In the genomic region with DNA sequence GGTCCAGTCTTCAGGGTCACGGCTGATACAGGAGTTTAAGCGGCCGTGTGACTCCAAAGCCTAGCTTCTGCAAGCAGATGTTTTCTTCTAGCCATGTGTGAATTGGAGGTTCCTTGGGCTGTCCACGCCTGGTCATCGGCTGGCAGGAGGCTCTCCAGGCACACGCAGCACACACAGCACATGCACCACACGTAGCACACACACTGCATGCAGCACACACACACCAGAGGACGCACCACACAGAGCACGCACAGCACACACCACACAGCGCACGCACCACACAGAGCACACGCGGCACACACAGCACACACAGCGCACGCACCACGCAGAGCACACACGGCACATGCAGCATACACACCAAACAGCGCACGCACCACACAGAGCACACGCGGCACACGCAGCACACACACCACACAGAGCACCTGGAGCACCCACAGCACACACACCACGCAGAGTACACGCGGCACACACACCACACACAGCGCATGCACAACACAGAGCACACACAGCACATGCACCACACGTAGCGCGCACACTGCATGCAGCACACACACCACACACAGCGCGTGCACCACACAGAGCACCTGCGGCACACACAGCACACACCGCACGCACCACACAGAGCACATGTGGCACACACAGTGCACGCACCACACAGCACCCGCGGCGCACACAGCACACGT, we compare ENCODE assay signal across 16 cellular contexts.
DNase-seq lines count a peak whose midpoint lies in the region; ATAC-seq and TF ChIP-seq lines count a peak whose summit lies in the region.
"Had no signal": no experiment of that assay in that cellular context is flagged by ENCODE, and none has a peak within 500 bp of the region (broad histone marks: within the 10 kb centered on the region; RNA-seq: fewer than 3 reads in every experiment).

No MANE protein-coding gene starts in this region.

- DNase-seq in SK-N-SH (no peak), esophagus squamous epithelium (lab: John Stamatoyannopoulos, UW) (no peak), transverse colon (no peak), omental fat pad (ENCODE audit: low spot score) (no peak), brain microvascular endothelial cell (no peak), NCI-H2227 treated with DMSO at 0.1 percent for 48 hours (lab: John Stamatoyannopoulos, UW) (no peak)
- DNase-seq: 8988T; activated naive CD8-positive, alpha-beta T cell treated with anti-CD3 and anti-CD28 coated beads for 36 hours; CD4-positive, CD25-positive, alpha-beta regulatory T cell; cortex of kidney; NCI-H1694 treated with DMSO at 0.1 percent for 48 hours; NCI-H526 treated with DMSO at 0.1 percent for 48 hours; thyroid gland had no signal

- H3F3A ChIP-seq in SK-N-SH (replicated peaks; ENCODE audit: insufficient read depth) = peaks cover 11% of the 10 kb centered on the region

- CTCF ChIA-PET in SK-N-SH (lab: Yijun Ruan, JAX) = interaction anchor here (1.0 to 1.7 kb wide), 3 partner anchors 10 to 45 kb away, joined by 4 to 6 read pairs (median 4); no protein-coding TSS in a partner anchor

- H3K4me2 ChIP-seq in SK-N-SH (no peak overlapping the region), parathyroid adenoma (ENCODE audit: low read length) (peak overlapping the region; percentile 50)

- H3K27ac ChIP-seq in SK-N-SH (ENCODE audit: low read depth in 2 of 2, low read length in 1 of 2) (no peak overlapping the region; a peak in 1 of 4 replicates), esophagus squamous epithelium (peak overlapping the region; percentile 87 to 97 (median 89)), parathyroid adenoma (no peak overlapping the region), transverse colon (peak overlapping the region; percentile 27 to 75 (median 68)), brain microvascular endothelial cell (no peak overlapping the region)
- H3K27ac ChIP-seq: neutrophil, thyroid gland had no signal

- H3K9ac ChIP-seq in SK-N-SH (no peak overlapping the region), parathyroid adenoma (no peak overlapping the region)

- H3K4me1 ChIP-seq in SK-N-SH (ENCODE audit: control insufficient read depth in 1 of 2, insufficient read depth in 2 of 2, low read depth in 1 of 2, low read length in 1 of 2) (peaks cover 0 to 23% of the 10 kb centered on the region in 2 experiments; a peak in 1 of 4 replicates), esophagus squamous epithelium (peaks cover 44 to 100% (median 88%) of the 10 kb centered on the region in 3 donors), parathyroid adenoma (peaks cover 6% of the 10 kb centered on the region), transverse colon (peaks cover 12 to 37% (median 21%) of the 10 kb centered on the region in 4 donors)

- H3K9me2 ChIP-seq in SK-N-SH = no peaks in the 10 kb centered on the region

- no peak overlapping the region for H2AFZ ChIP-seq in SK-N-SH (ENCODE audit: low read depth)
- no peak overlapping the region for H2AFZ ChIP-seq in parathyroid adenoma

- no peak for TF ChIP-seq RAD21 in SK-N-SH (IDR thresholded peaks at IDR 0.05; ENCODE audit: low read length)

- peak; percentile 3; the same call in 1 of the 3 replicates for ATAC-seq in SK-N-SH treated with all-trans-retinoic acid at 6 μM for 48 hours
- ATAC-seq in omental fat pad (ENCODE audit: low FRiP score) = no peak

- TF ChIP-seq POLR2A in esophagus squamous epithelium (IDR thresholded peaks at IDR 0.05) = no peak
- TF ChIP-seq POLR2A in transverse colon (IDR thresholded peaks at IDR 0.05) = no peak

- WGBS in SK-N-SH (ENCODE audit: low lambda C conversion rate) = 95% methylated on average over 36 of the region's 39 CpGs
- WGBS in esophagus squamous epithelium, 2 donors = 47 to 64% methylated on average over 6 to 16 of the region's 39 CpGs
- whole genome bisulfite sequencing in transverse colon (ENCODE audit: low coverage in 1 of 2), 2 donors = 92% methylated on average over 36 of the region's 39 CpGs; no CpG with 5 or more reads in 1 of the 2 donors

- H3K9me3 ChIP-seq in SK-N-SH = no peaks in the 10 kb centered on the region
- H3K9me3 ChIP-seq in esophagus squamous epithelium = no peaks in the 10 kb centered on the region
- no peaks in the 10 kb centered on the region for H3K9me3 ChIP-seq in parathyroid adenoma (ENCODE audit: control insufficient read depth, low read length)
- no peaks in the 10 kb centered on the region for H3K9me3 ChIP-seq in transverse colon
- H3K9me3 ChIP-seq: neutrophil, thyroid gland had no signal

- no peak for TF ChIP-seq EP300 in SK-N-SH (IDR thresholded peaks at IDR 0.05; ENCODE audit: borderline replicate concordance in 1 of 2, low read depth in 1 of 2, low read length in 1 of 2)
- TF ChIP-seq EP300 in transverse colon (IDR thresholded peaks at IDR 0.05; ENCODE audit: low read depth) = no peak

- POLR2A ChIA-PET in SK-N-SH (lab: Yijun Ruan, JAX) = no interaction called here

- H3K79me2 ChIP-seq in SK-N-SH (ENCODE audit: insufficient read depth) (peaks cover 45% of the 10 kb centered on the region), parathyroid adenoma (peaks cover 16% of the 10 kb centered on the region)

- peaks cover 45% of the 10 kb centered on the region for H4K20me1 ChIP-seq in SK-N-SH (ENCODE audit: insufficient read depth)

- intact Hi-C loops in esophagus squamous epithelium (cut with DNase I) = no loop called here
- intact Hi-C loops in transverse colon (cut with DNase I; ENCODE audit: low total_unique reads) = no loop called here

- in situ Hi-C loops in transverse colon (cut with MboI; ENCODE audit: low pct_ligation_motif_present in 1 of 4, low pct_unique_long_range_greater_than_20kb in 1 of 4, low sequenced_read_pairs in 3 of 4) = no loop called here
- in situ Hi-C loops in brain microvascular endothelial cell (cut with HindIII; ENCODE audit: low pct_ligation_motif_present, low sequenced_read_pairs) = no loop called here

- H3K36me3 ChIP-seq in SK-N-SH (replicated peaks in 1 of 2; ENCODE audit: control insufficient read depth in 1 of 2, insufficient read depth in 2 of 2, low read length in 1 of 2) (peaks cover 52 to 87% of the 10 kb centered on the region in 2 experiments), esophagus squamous epithelium (peaks cover 12 to 94% (median 17%) of the 10 kb centered on the region in 3 donors), parathyroid adenoma (ENCODE audit: control insufficient read depth, insufficient read depth, low read length) (no peaks in the 10 kb centered on the region), transverse colon (peaks cover 0 to 28% (median 0%) of the 10 kb centered on the region in 4 donors), brain microvascular endothelial cell (replicated peaks) (peaks cover 48% of the 10 kb centered on the region)

- H3K4me3 ChIP-seq in SK-N-SH (ENCODE audit: low read depth in 2 of 2, low read length in 1 of 2) (no peak overlapping the region), esophagus squamous epithelium (no peak overlapping the region), parathyroid adenoma (ENCODE audit: low read depth, low read length) (peak overlapping the region; percentile 44), transverse colon (no peak overlapping the region), brain microvascular endothelial cell (ENCODE audit: low read depth, low read length) (no peak overlapping the region)
- H3K4me3 ChIP-seq: thyroid gland had no signal

- TF ChIP-seq CTCF in SK-N-SH (IDR thresholded peaks at IDR 0.05) = no peak
- no peak for TF ChIP-seq CTCF in esophagus squamous epithelium (IDR thresholded peaks at IDR 0.05)
- TF ChIP-seq CTCF in parathyroid adenoma (IDR thresholded peaks at IDR 0.05) = no peak
- no peak for TF ChIP-seq CTCF in transverse colon (IDR thresholded peaks at IDR 0.05)
- no peak for TF ChIP-seq CTCF in omental fat pad (IDR thresholded peaks at IDR 0.05)
- TF ChIP-seq CTCF in brain microvascular endothelial cell (IDR thresholded peaks at IDR 0.05; ENCODE audit: low read depth, low read length, missing control alignments) = no peak

- H3K27me3 ChIP-seq in SK-N-SH (ENCODE audit: insufficient read depth) = no peaks in the 10 kb centered on the region
- no peaks in the 10 kb centered on the region for H3K27me3 ChIP-seq in esophagus squamous epithelium
- no peaks in the 10 kb centered on the region for H3K27me3 ChIP-seq in parathyroid adenoma (ENCODE audit: control insufficient read depth, insufficient read depth, low read length)
- no peaks in the 10 kb centered on the region for H3K27me3 ChIP-seq in transverse colon
- H3K27me3 ChIP-seq in brain microvascular endothelial cell (replicated peaks) = no peaks in the 10 kb centered on the region
- H3K27me3 ChIP-seq: neutrophil, thyroid gland had no signal

TF ChIP-seq in SK-N-SH treated with all-trans-retinoic acid at 6 μM for 48 hours, 23 proteins besides CTCF, POLR2A, EP300 and RAD21 (continues in another document):
- TF ChIP-seq, protein P1, sequence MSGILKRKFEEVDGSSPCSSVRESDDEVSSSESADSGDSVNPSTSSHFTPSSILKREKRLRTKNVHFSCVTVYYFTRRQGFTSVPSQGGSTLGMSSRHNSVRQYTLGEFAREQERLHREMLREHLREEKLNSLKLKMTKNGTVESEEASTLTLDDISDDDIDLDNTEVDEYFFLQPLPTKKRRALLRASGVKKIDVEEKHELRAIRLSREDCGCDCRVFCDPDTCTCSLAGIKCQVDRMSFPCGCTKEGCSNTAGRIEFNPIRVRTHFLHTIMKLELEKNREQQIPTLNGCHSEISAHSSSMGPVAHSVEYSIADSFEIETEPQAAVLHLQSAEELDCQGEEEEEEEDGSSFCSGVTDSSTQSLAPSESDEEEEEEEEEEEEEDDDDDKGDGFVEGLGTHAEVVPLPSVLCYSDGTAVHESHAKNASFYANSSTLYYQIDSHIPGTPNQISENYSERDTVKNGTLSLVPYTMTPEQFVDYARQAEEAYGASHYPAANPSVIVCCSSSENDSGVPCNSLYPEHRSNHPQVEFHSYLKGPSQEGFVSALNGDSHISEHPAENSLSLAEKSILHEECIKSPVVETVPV (CRISPR knock-in tag; IDR thresholded peaks at IDR 0.05) = no peak
- TF ChIP-seq ISL1 (CRISPR knock-in tag; IDR thresholded peaks at IDR 0.05) (no peak), ZFP3 (CRISPR knock-in tag; IDR thresholded peaks at IDR 0.05) (no peak)

TF ChIP-seq in SK-N-SH, 30 proteins besides CTCF, POLR2A, EP300 and RAD21 (continues in another document):
- TF ChIP-seq, protein P2, sequence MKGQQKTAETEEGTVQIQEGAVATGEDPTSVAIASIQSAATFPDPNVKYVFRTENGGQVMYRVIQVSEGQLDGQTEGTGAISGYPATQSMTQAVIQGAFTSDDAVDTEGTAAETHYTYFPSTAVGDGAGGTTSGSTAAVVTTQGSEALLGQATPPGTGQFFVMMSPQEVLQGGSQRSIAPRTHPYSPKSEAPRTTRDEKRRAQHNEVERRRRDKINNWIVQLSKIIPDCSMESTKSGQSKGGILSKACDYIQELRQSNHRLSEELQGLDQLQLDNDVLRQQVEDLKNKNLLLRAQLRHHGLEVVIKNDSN (IDR thresholded peaks at IDR 0.05; ENCODE audit: borderline replicate concordance, low read depth) = no peak
- no peak for TF ChIP-seq TAF1 (IDR thresholded peaks at IDR 0.05; ENCODE audit: borderline replicate concordance, low read depth, low read length)
- TF ChIP-seq SMC3 (IDR thresholded peaks at IDR 0.05; ENCODE audit: low read depth, low read length) = no peak
- no peak for TF ChIP-seq ELF1 (IDR thresholded peaks at IDR 0.05)
- TF ChIP-seq EZH2phosphoT487 (IDR thresholded peaks at IDR 0.05; ENCODE audit: borderline replicate concordance, low read depth) = no peak
- TF ChIP-seq JUND (IDR thresholded peaks at IDR 0.05) = no peak
- no peak for TF ChIP-seq MXI1 (IDR thresholded peaks at IDR 0.05; ENCODE audit: low read depth, low read length)

Comparison
In these comparisons a context has a peak if more than half of its experiments do, and no peak if none do; other contexts are left out.
1. H3K27ac ChIP-seq: peak in esophagus squamous epithelium (4 of 4) and transverse colon (4 of 4); none in SK-N-SH (0 of 2), parathyroid adenoma (single experiment) and brain microvascular endothelial cell (single experiment).